ENCODE assay signal across 1 cellular context in genomic region chr9:34610434-34611206, GRCh38.
TF ChIP-seq lines count a peak whose summit lies in the region.

No MANE protein-coding gene starts in this region.

TF ChIP-seq in WTC11, 78 proteins besides CTCF, POLR2A, EP300 and RAD21 (continued from another document):
- TF ChIP-seq AFF4 (CRISPR knock-in tag; IDR thresholded peaks at IDR 0.05; ENCODE audit: borderline replicate concordance) (no peak), MLX (CRISPR knock-in tag; IDR thresholded peaks at IDR 0.05) (no peak), HMGXB4 (CRISPR knock-in tag; IDR thresholded peaks at IDR 0.05) (no peak), ETV6 (CRISPR knock-in tag; IDR thresholded peaks at IDR 0.05) (no peak), SMAD4 (CRISPR knock-in tag; IDR thresholded peaks at IDR 0.05) (no peak), PRDM15 (CRISPR knock-in tag; IDR thresholded peaks at IDR 0.05) (no peak)
